1 cellular context compared by ENCODE assay signal in genomic region chr7:44144426-44144967, GRCh38.
TF ChIP-seq lines count a peak whose summit lies in the region.

No MANE protein-coding gene starts in this region.

TF ChIP-seq in IMR-90, 13 proteins besides CTCF, POLR2A, EP300 and RAD21 (continued from another document):
- TF ChIP-seq ELK1 (IDR thresholded peaks at IDR 0.05; ENCODE audit: borderline replicate concordance, low read depth, low read length) (no peak), USF2 (IDR thresholded peaks at IDR 0.05; ENCODE audit: low read depth, low read length) (no peak), FOS (IDR thresholded peaks at IDR 0.05; ENCODE audit: low read depth, low read length) (no peak), MAZ (IDR thresholded peaks at IDR 0.05; ENCODE audit: borderline replicate concordance, low read depth, low read length) (no peak), SMC3 (IDR thresholded peaks at IDR 0.05; ENCODE audit: low read depth, low read length) (no peak), CHD1 (IDR thresholded peaks at IDR 0.05; ENCODE audit: low read depth, low read length) (no peak), MXI1 (IDR thresholded peaks at IDR 0.05; ENCODE audit: borderline replicate concordance, low read depth, low read length) (no peak), NFE2L2 (IDR thresholded peaks at IDR 0.05; ENCODE audit: low read depth, low read length) (no peak), BHLHE40 (IDR thresholded peaks at IDR 0.05; ENCODE audit: low read depth, low read length) (no peak), MAFK (IDR thresholded peaks at IDR 0.05; ENCODE audit: low read depth, low read length) (no peak), CEBPB (IDR thresholded peaks at IDR 0.05; ENCODE audit: low read depth, low read length) (no peak), RCOR1 (IDR thresholded peaks at IDR 0.05; ENCODE audit: insufficient replicate concordance, low read length) (no peak)
